ENCODE assay signal across 31 cellular contexts in genomic region chr9:107953556-107954158, GRCh38.
"Had no signal": no experiment of that assay in that cellular context is flagged by ENCODE, and none has a peak within 500 bp of the region (broad histone marks: within the 10 kb centered on the region; RNA-seq: fewer than 3 reads in every experiment).

No MANE protein-coding gene starts in this region.

- H3K9me3 ChIP-seq: body of pancreas had no signal

- DNase-seq: activated B cell treated with CpG ODN at 0.5 μM for 24 hours; activated CD4-positive, alpha-beta T cell treated with anti-CD3 and anti-CD28 coated beads for 48 hours; activated CD4-positive, alpha-beta T cell treated with anti-CD3 and anti-CD28 coated beads, Interleukin-2, amount 50 U/mL, for 1 hour; activated CD4-positive, alpha-beta T cell treated with anti-CD3 and anti-CD28 coated beads, Interleukin-2, amount 50 U/mL, for 48 hours; activated CD8-positive, alpha-beta memory T cell treated with anti-CD3 and anti-CD28 coated beads for 24 hours; activated CD8-positive, alpha-beta T cell treated with anti-CD3 and anti-CD28 coated beads for 36 hours; activated effector memory CD4-positive, alpha-beta T cell treated with Interleukin-2 at 50 U/mL for 16 hours; activated gamma-delta T cell treated with Interleukin-2 at 50 U/mL for 16 hours; activated naive CD4-positive, alpha-beta T cell treated with anti-CD3 and anti-CD28 coated beads, Interleukin-2, amount 50 U/mL, for 16 hours; activated naive CD4-positive, alpha-beta T cell treated with Interleukin-2 at 50 U/mL for 16 hours; activated T-cell treated with anti-CD3 and anti-CD28 coated beads, Interleukin-2, amount 50 U/mL, for 4 hours; amygdala; aorta; caudate nucleus; cortex of kidney; dermis blood vessel endothelial cell; effector CD4-positive, alpha-beta T cell; effector memory CD8-positive, alpha-beta T cell; erythroblast; foreskin keratinocyte; glutamatergic neuron; heart left ventricle; T-helper 17 cell; T1000; WERI-Rb-1 had no signal

- ATAC-seq: activated CD4-positive, CD25-positive, alpha-beta regulatory T cell treated with anti-CD3 and anti-CD28 coated beads, Interleukin-2, amount 50 U/mL, for 24 hours; activated CD8-positive, alpha-beta T cell treated with anti-CD3 and anti-CD28 coated beads for 36 hours; activated T-cell treated with anti-CD3 and anti-CD28 coated beads, Interleukin-2, amount 50 U/mL, for 4 hours; activated T-helper 17 cell treated with anti-CD3 and anti-CD28 coated beads, Interleukin-2, amount 50 U/mL, for 72 hours; body of pancreas; effector memory CD8-positive, alpha-beta T cell; foreskin keratinocyte; T-helper 17 cell had no signal

- H3K27me3 ChIP-seq: body of pancreas, esophagus muscularis mucosa, foreskin keratinocyte, gastrocnemius medialis, heart left ventricle had no signal

- H3K36me3 ChIP-seq: esophagus muscularis mucosa, gastrocnemius medialis, heart left ventricle, WERI-Rb-1 had no signal

- H3K4me3 ChIP-seq: body of pancreas, esophagus muscularis mucosa, gastrocnemius medialis, heart left ventricle had no signal

- FAIRE-seq: colon had no signal

- H3K4me1 ChIP-seq: esophagus muscularis mucosa, foreskin keratinocyte, gastrocnemius medialis, heart left ventricle had no signal

- H3K27ac ChIP-seq: body of pancreas, esophagus muscularis mucosa, foreskin keratinocyte, gastrocnemius medialis, heart left ventricle, WERI-Rb-1 had no signal
